Comparison of ENCODE assay signal across 1 cellular context in genomic region chr7:8436965-8437364, GRCh38.
TF ChIP-seq lines count a peak whose summit lies in the region.

No MANE protein-coding gene starts in this region.

TF ChIP-seq in WTC11, 78 proteins besides CTCF, POLR2A, EP300 and RAD21 (continued from another document):
- no peak for TF ChIP-seq AR (CRISPR knock-in tag; IDR thresholded peaks at IDR 0.05)
- TF ChIP-seq FOXP4 (CRISPR knock-in tag; IDR thresholded peaks at IDR 0.05) = peak; percentile 78; the same call in 1 of the 2 replicates
- no peak for TF ChIP-seq ZNF532 (CRISPR knock-in tag; IDR thresholded peaks at IDR 0.05; ENCODE audit: borderline replicate concordance)
- no peak for TF ChIP-seq ATF2 (CRISPR knock-in tag; IDR thresholded peaks at IDR 0.05; ENCODE audit: borderline replicate concordance, low read depth)
- TF ChIP-seq ZNF317 (CRISPR knock-in tag; IDR thresholded peaks at IDR 0.05; ENCODE audit: borderline replicate concordance, low read depth) = no peak
- TF ChIP-seq TP53 (CRISPR knock-in tag; IDR thresholded peaks at IDR 0.05) = 0 out of 2 replicates have a peak, but pooled peaks have one; percentile 43
- no peak for TF ChIP-seq MLX (CRISPR knock-in tag; IDR thresholded peaks at IDR 0.05)
- no peak for TF ChIP-seq USF1 (CRISPR knock-in tag; IDR thresholded peaks at IDR 0.05)
- TF ChIP-seq ZBTB43 (CRISPR knock-in tag; IDR thresholded peaks at IDR 0.05) = no peak
- TF ChIP-seq GRHL2 (CRISPR knock-in tag; IDR thresholded peaks at IDR 0.05; ENCODE audit: insufficient replicate concordance, severe bottlenecking) = no peak
- peak; percentile 92 for TF ChIP-seq FOXK1 (CRISPR knock-in tag; IDR thresholded peaks at IDR 0.05)
- no peak for TF ChIP-seq PRRX2 (CRISPR knock-in tag; IDR thresholded peaks at IDR 0.05)
- no peak for TF ChIP-seq JAZF1 (CRISPR knock-in tag; IDR thresholded peaks at IDR 0.05)
- TF ChIP-seq IRF1 (CRISPR knock-in tag; IDR thresholded peaks at IDR 0.05) = no peak
- TF ChIP-seq HMGXB4 (CRISPR knock-in tag; IDR thresholded peaks at IDR 0.05) = no peak
- TF ChIP-seq ZNF512 (CRISPR knock-in tag; IDR thresholded peaks at IDR 0.05; ENCODE audit: borderline replicate concordance) = no peak
- TF ChIP-seq ZSCAN18 (CRISPR knock-in tag; IDR thresholded peaks at IDR 0.05) = no peak
- TF ChIP-seq ZNF425 (CRISPR knock-in tag; conservative IDR thresholded peaks at IDR 0.05) = no peak
